In the genomic region with DNA sequence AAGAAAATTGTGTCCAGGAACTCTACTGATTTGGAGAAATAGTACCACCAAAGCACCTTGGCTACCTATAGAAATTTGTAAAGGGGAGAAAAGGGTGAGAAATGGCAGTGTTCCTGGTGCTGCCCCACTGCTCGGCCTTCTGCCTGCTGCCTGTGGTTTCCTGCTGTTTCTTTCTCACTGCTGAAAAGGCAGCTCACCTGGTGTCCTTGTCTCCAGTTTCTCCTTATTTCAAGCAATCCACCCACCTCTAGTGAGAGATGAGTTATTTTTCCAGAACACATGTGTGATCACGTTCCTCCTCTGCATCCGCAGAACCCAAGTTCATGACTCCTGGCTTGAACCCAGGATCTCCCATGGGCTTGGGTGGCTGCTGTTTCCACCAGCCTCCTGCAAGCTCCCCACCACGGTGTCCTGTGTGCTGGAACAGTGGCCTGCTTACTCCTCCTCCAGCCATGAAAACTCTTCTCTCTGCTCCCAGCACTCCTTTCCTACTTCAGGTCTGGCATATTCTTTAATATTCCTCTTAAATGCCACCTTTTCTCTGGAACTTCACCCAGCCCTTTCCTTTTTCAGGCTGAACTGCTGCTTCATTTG, we compare ENCODE assay signal across 24 cellular contexts. TPM values are rescaled to one million over a fixed set of nuclear protein-coding genes. Genes with fewer than 3 reads are reported as not detected.
"Had no signal": no experiment of that assay in that cellular context is flagged by ENCODE, and none has a peak within 500 bp of the region (broad histone marks: within the 10 kb centered on the region; RNA-seq: fewer than 3 reads in every experiment).

No MANE protein-coding gene starts in this region.

- H3K9ac ChIP-seq: parathyroid adenoma had no signal

- H3K36me3 Mint-ChIP-seq: activated naive CD4-positive, alpha-beta T cell treated with anti-CD3 and anti-CD28 coated beads, Interleukin-2, amount 10 ng/mL, durations not matched to agents 7 days and 5 days had no signal

- H3K36me3 ChIP-seq: brain microvascular endothelial cell, gastroesophageal sphincter, lower lobe of right lung, upper lobe of left lung, vagina had no signal

- H3K4me3 Mint-ChIP-seq: activated CD4-positive, alpha-beta memory T cell treated with anti-CD3 and anti-CD28 coated beads, Interleukin-2, amount 10 ng/mL, durations not matched to agents 7 days and 5 days; activated naive CD4-positive, alpha-beta T cell treated with anti-CD3 and anti-CD28 coated beads, Interleukin-2, amount 10 ng/mL, durations not matched to agents 7 days and 5 days; activated T-cell treated with anti-CD3 and anti-CD28 coated beads, Interleukin-2, amount 50 U/mL, for 24 hours had no signal

- H3K9me3 Mint-ChIP-seq: activated CD4-positive, alpha-beta memory T cell treated with anti-CD3 and anti-CD28 coated beads, Interleukin-2, amount 10 ng/mL, durations not matched to agents 7 days and 5 days; activated naive CD4-positive, alpha-beta T cell treated with anti-CD3 and anti-CD28 coated beads, Interleukin-2, amount 10 ng/mL, durations not matched to agents 7 days and 5 days; activated T-cell treated with anti-CD3 and anti-CD28 coated beads, Interleukin-2, amount 50 U/mL, for 24 hours had no signal

- DNase-seq: activated CD4-positive, alpha-beta memory T cell treated with anti-CD3 and anti-CD28 coated beads, Interleukin-2, amount 10 ng/mL, durations not matched to agents 7 days and 5 days; activated CD4-positive, alpha-beta T cell treated with anti-CD3 and anti-CD28 coated beads for 48 hours; activated CD8-positive, alpha-beta memory T cell treated with anti-CD3 and anti-CD28 coated beads, Interleukin-2, amount 50 U/mL, for 48 hours; activated gamma-delta T cell; activated naive CD4-positive, alpha-beta T cell treated with anti-CD3 and anti-CD28 coated beads, Interleukin-2, amount 10 ng/mL, durations not matched to agents 7 days and 5 days; activated T-cell treated with anti-CD3 and anti-CD28 coated beads, Interleukin-2, amount 50 U/mL, for 24 hours; amniotic stem cell; brain microvascular endothelial cell; dorsolateral prefrontal cortex; effector memory CD4-positive, alpha-beta T cell; erythroblast; lower lobe of right lung; nucleus accumbens; psoas muscle; stimulated activated CD4-positive, alpha-beta T cell treated with anti-CD3 and anti-CD28 coated beads, Interleukin-2, amount 100 ng/mL, for 48 hours; stimulated activated naive CD8-positive, alpha-beta T cell treated with anti-CD3 and anti-CD28 coated beads, Interleukin-15, Interleukin-2, amounts not matched to agents 100 U/mL and 50 U/mL, for 24 hours; upper lobe of left lung had no signal

- H3K27me3 ChIP-seq: brain microvascular endothelial cell, dorsolateral prefrontal cortex, gastroesophageal sphincter, hepatocyte, upper lobe of left lung, vagina had no signal

- H3K4me1 ChIP-seq: lower lobe of right lung, parathyroid adenoma, psoas muscle, vagina had no signal

- H3K4me3 ChIP-seq: coronary artery, dorsolateral prefrontal cortex, gastroesophageal sphincter, hepatocyte, lower lobe of right lung, psoas muscle, upper lobe of left lung, vagina had no signal

- H3K4me1 Mint-ChIP-seq: activated CD4-positive, alpha-beta memory T cell treated with anti-CD3 and anti-CD28 coated beads, Interleukin-2, amount 10 ng/mL, durations not matched to agents 7 days and 5 days; activated naive CD4-positive, alpha-beta T cell treated with anti-CD3 and anti-CD28 coated beads, Interleukin-2, amount 10 ng/mL, durations not matched to agents 7 days and 5 days had no signal

- H3K9me3 ChIP-seq: gastroesophageal sphincter, lower lobe of right lung, psoas muscle, upper lobe of left lung, vagina had no signal

- H3K27ac Mint-ChIP-seq: activated CD4-positive, alpha-beta memory T cell treated with anti-CD3 and anti-CD28 coated beads, Interleukin-2, amount 10 ng/mL, durations not matched to agents 7 days and 5 days; activated naive CD4-positive, alpha-beta T cell treated with anti-CD3 and anti-CD28 coated beads, Interleukin-2, amount 10 ng/mL, durations not matched to agents 7 days and 5 days; activated T-cell treated with anti-CD3 and anti-CD28 coated beads, Interleukin-2, amount 50 U/mL, for 24 hours had no signal

- H3K27ac ChIP-seq: brain microvascular endothelial cell, coronary artery, dorsolateral prefrontal cortex, gastroesophageal sphincter, hepatocyte, lower lobe of right lung, parathyroid adenoma, psoas muscle, upper lobe of left lung, vagina had no signal

- ATAC-seq: activated CD4-positive, CD25-positive, alpha-beta regulatory T cell treated with anti-CD3 and anti-CD28 coated beads, Interleukin-2, amount 50 U/mL, for 24 hours; gastroesophageal sphincter; lower lobe of right lung; psoas muscle; stimulated activated naive CD8-positive, alpha-beta T cell treated with anti-CD3 and anti-CD28 coated beads, Interleukin-15, Interleukin-2, amounts not matched to agents 100 U/mL and 50 U/mL, for 24 hours had no signal

RNA-seq across cellular contexts. Expression of gene ELOVL2, which starts 48.9 kb away (rescaled TPM):
- total RNA-seq: activated CD4-positive, alpha-beta memory T cell treated with anti-CD3 and anti-CD28 coated beads, Interleukin-2, amount 10 ng/mL, durations not matched to agents 7 days and 5 days; T-helper 1 cell treated with Interleukin-12 subunit alpha and Interleukin-12 subunit beta and Interleukin-4 antibody, amounts not matched to agents 30 ng/mL and 1 ng/mL, for 36 hours had no signal
